ENCODE assay signal across 8 cellular contexts in genomic region chr3:53806182-53807116, GRCh38. TPM values are rescaled to one million over a fixed set of nuclear protein-coding genes. Genes with fewer than 3 reads are reported as not detected.
DNase-seq lines count a peak whose midpoint lies in the region; ATAC-seq, FAIRE-seq and TF ChIP-seq lines count a peak whose summit lies in the region.

No MANE protein-coding gene starts in this region.

- in situ Hi-C loops in HepG2 (cut with HindIII; ENCODE audit: extremely low pct_ligation_motif_present, low pct_unique_long_range_greater_than_20kb): no loop called here

- TF ChIP-seq EP300 in HepG2 (IDR thresholded peaks at IDR 0.05; ENCODE audit: low read depth in 2 of 2, low read length in 2 of 2): no peak
- TF ChIP-seq EP300 in HepG2 (CRISPR knock-in tag; IDR thresholded peaks at IDR 0.05; ENCODE audit: borderline replicate concordance): no peak

- H3K4me3 ChIP-seq in HepG2 (replicated peaks in 1 of 3; ENCODE audit: insufficient read depth in 1 of 3, low read depth in 2 of 3, low read length in 3 of 3): no peak overlapping the region; a peak in 1 of 6 replicates

- FAIRE-seq in H54 (lab: Jason Lieb, UNC): no peak
- no peak for FAIRE-seq in HepG2 (lab: Jason Lieb, UNC)

- H3K4me1 Mint-ChIP-seq in activated naive CD8-positive, alpha-beta T cell treated with anti-CD3 and anti-CD28 coated beads, Interleukin-2, amount 50 U/mL, for 24 hours: no peaks in the 10 kb centered on the region

- H3K27ac ChIP-seq in HepG2 (ENCODE audit: extremely low read length, insufficient read depth, low read length): no peak overlapping the region

- POLR2A ChIA-PET in HepG2 (lab: Yijun Ruan, JAX): interaction anchor here (1.4 to 2.2 kb wide), 3 partner anchors 35 to 85 kb away, joined by 4 to 8 read pairs (median 4); partner anchors contain the start of gene SELENOK

- H3K4me3 Mint-ChIP-seq in activated naive CD8-positive, alpha-beta T cell treated with anti-CD3 and anti-CD28 coated beads, Interleukin-2, amount 50 U/mL, for 24 hours: no peak overlapping the region

- H3K36me3 Mint-ChIP-seq in activated naive CD8-positive, alpha-beta T cell treated with anti-CD3 and anti-CD28 coated beads, Interleukin-2, amount 50 U/mL, for 24 hours (ENCODE audit: low read depth): no peaks in the 10 kb centered on the region

- H4K20me1 ChIP-seq in HepG2 (ENCODE audit: insufficient read depth, low read length): peaks cover 4% of the 10 kb centered on the region; the same call in 1 of the 2 replicates

- no peaks in the 10 kb centered on the region for H3K9me3 ChIP-seq in HepG2 (ENCODE audit: low read length)

- BruUV-seq in HepG2 (replicated peaks; lab: Mats Ljungman, UMichigan): no TSS peak

- DNase-seq in AG08395 (ENCODE audit: low spot score) (peak; percentile 85), H54 (ENCODE audit: insufficient read length, low spot score) (peak; percentile 62), astrocyte of the hippocampus (ENCODE audit: low read depth, low spot score) (peak; percentile 81), HepG2 (ENCODE audit: low spot score) (peak; percentile 23), KG1 (lab: John Stamatoyannopoulos, UW) (no peak), NCI-H1417 (lab: John Stamatoyannopoulos, UW) (no peak), SKM-1 (lab: John Stamatoyannopoulos, UW; ENCODE audit: unreplicated experiment) (no peak)
- DNase-seq in activated naive CD8-positive, alpha-beta T cell treated with anti-CD3 and anti-CD28 coated beads, Interleukin-2, amount 50 U/mL, for 24 hours: no peak

- intact Hi-C loops in HepG2 (cut with micrococcal nuclease; ENCODE audit: unreplicated experiment): loop anchor here (5.0 kb wide), 1 partner anchor 36 kb away; no protein-coding TSS in a partner anchor

- H3K4me2 ChIP-seq in HepG2 (ENCODE audit: low read depth, low read length): peak overlapping the region; percentile 50

- no peaks in the 10 kb centered on the region; a peak in 1 of 5 replicates for H3K27me3 ChIP-seq in HepG2 (ENCODE audit: control insufficient read depth in 1 of 2, insufficient read depth in 2 of 2, low read length in 2 of 2)

- TF ChIP-seq POLR2A in H54 (IDR thresholded peaks at IDR 0.05; ENCODE audit: low read depth, low read length): peak; percentile 7; the same call in 1 of the 2 replicates
- TF ChIP-seq POLR2A in HepG2 (IDR thresholded peaks at IDR 0.05; ENCODE audit: insufficient read depth in 1 of 2, low read depth in 2 of 2, low read length in 2 of 2): no peak

- WGBS in HepG2 (ENCODE audit: low lambda C conversion rate): 65% methylated on average over 7 of the region's 10 CpGs

- peaks cover 5% of the 10 kb centered on the region for H3K27me3 Mint-ChIP-seq in activated naive CD8-positive, alpha-beta T cell treated with anti-CD3 and anti-CD28 coated beads, Interleukin-2, amount 50 U/mL, for 24 hours

- peaks cover 18% of the 10 kb centered on the region for H3K4me1 ChIP-seq in HepG2 (ENCODE audit: insufficient read depth, low read length)

- peak; percentile 26 for ATAC-seq in HepG2
- no peak for ATAC-seq in activated naive CD8-positive, alpha-beta T cell treated with anti-CD3 and anti-CD28 coated beads, Interleukin-2, amount 50 U/mL, for 24 hours

- H3K79me2 ChIP-seq in HepG2 (ENCODE audit: insufficient read depth, low read length): no peaks in the 10 kb centered on the region

- TF ChIP-seq CTCF in HepG2 (CRISPR knock-in tag; IDR thresholded peaks at IDR 0.05): no peak

- H2AFZ ChIP-seq in HepG2 (ENCODE audit: low read length): no peak overlapping the region

- H3K9me3 Mint-ChIP-seq in activated naive CD8-positive, alpha-beta T cell treated with anti-CD3 and anti-CD28 coated beads, Interleukin-2, amount 50 U/mL, for 24 hours: no peaks in the 10 kb centered on the region

- no peak overlapping the region for H3K9ac ChIP-seq in HepG2 (ENCODE audit: insufficient read depth, low read depth, low read length)

- CTCF ChIA-PET in HepG2 (lab: Yijun Ruan, JAX; ENCODE audit: low intra/inter-chr PET ratio, low total read pairs): no interaction called here

- no peak overlapping the region for H3K27ac Mint-ChIP-seq in activated naive CD8-positive, alpha-beta T cell treated with anti-CD3 and anti-CD28 coated beads, Interleukin-2, amount 50 U/mL, for 24 hours

- TF ChIP-seq RAD21 in HepG2 (CRISPR knock-in tag; IDR thresholded peaks at IDR 0.05): no peak

- H3K36me3 ChIP-seq in HepG2 (replicated peaks in 1 of 2; ENCODE audit: control insufficient read depth in 1 of 2, insufficient read depth in 2 of 2, low read length in 2 of 2): no peaks in the 10 kb centered on the region

TF ChIP-seq in HepG2, 621 proteins besides CTCF, POLR2A, EP300 and RAD21 (continues in another document):
- TF ChIP-seq, protein P1, sequence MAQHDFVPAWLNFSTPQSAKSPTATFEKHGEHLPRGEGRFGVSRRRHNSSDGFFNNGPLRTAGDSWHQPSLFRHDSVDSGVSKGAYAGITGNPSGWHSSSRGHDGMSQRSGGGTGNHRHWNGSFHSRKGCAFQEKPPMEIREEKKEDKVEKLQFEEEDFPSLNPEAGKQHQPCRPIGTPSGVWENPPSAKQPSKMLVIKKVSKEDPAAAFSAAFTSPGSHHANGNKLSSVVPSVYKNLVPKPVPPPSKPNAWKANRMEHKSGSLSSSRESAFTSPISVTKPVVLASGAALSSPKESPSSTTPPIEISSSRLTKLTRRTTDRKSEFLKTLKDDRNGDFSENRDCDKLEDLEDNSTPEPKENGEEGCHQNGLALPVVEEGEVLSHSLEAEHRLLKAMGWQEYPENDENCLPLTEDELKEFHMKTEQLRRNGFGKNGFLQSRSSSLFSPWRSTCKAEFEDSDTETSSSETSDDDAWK (CRISPR knock-in tag; IDR thresholded peaks at IDR 0.05): no peak
- TF ChIP-seq HOXA5 (CRISPR knock-in tag; IDR thresholded peaks at IDR 0.05) (no peak), EZH2 (conservative IDR thresholded peaks at IDR 0.05; ENCODE audit: low read depth, low read length) (no peak), ZNF280B (CRISPR knock-in tag; IDR thresholded peaks at IDR 0.05; ENCODE audit: borderline replicate concordance) (no peak)

RNA-seq across cellular contexts. Expression of gene CHDH, which starts 39.8 kb away (rescaled TPM):
- 40.4 and 48.9 TPM in 2 replicates for total RNA-seq in HepG2 (2016; rRNA removed; fragmentation: Illumina TruSeq; extraction: Trizol)
- total RNA-seq in HepG2 (2016; cell fraction: cytosol; rRNA removed; fragmentation: Illumina TruSeq; extraction: Trizol; ENCODE audit: low read depth): 3.3 TPM in 2 replicates
- 41.6 and 47.1 TPM in 2 replicates for total RNA-seq in HepG2 (2016; cell fraction: insoluble cytoplasmic fraction; rRNA removed; fragmentation: Illumina TruSeq; extraction: Trizol)
- total RNA-seq in HepG2 (2016; cell fraction: membrane; rRNA removed; fragmentation: Illumina TruSeq; extraction: Trizol): 15.0 and 16.6 TPM in 2 replicates
- 41.0 and 44.5 TPM in 2 replicates for total RNA-seq in HepG2 (2016; cell fraction: nucleus; rRNA removed; fragmentation: Illumina TruSeq; extraction: Trizol)
- polyA plus RNA-seq in HepG2 (2011; rRNA removed): 28.1 and 42.9 TPM in 2 replicates
- polyA plus RNA-seq in HepG2 (2011; cell fraction: cytosol; rRNA removed): 23.3 and 24.3 TPM in 2 replicates
- polyA plus RNA-seq in HepG2 (2011; cell fraction: nucleus; rRNA removed): 209 and 246 TPM in 2 replicates
- 32.6 and 41.1 TPM in 2 replicates for polyA plus RNA-seq in HepG2 (2012)
- polyA plus RNA-seq in HepG2 (2016; cell fraction: cytosol; fragmentation: Illumina TruSeq; extraction: Trizol; ENCODE audit: low read depth): 2.2 and 2.9 TPM in 2 replicates
- polyA plus RNA-seq in HepG2 (2016; cell fraction: insoluble cytoplasmic fraction; fragmentation: Illumina TruSeq; extraction: Trizol; ENCODE audit: low read depth): 31.8 and 33.2 TPM in 2 replicates
- 7.0 and 8.2 TPM in 2 replicates for polyA plus RNA-seq in HepG2 (2016; cell fraction: membrane; fragmentation: Illumina TruSeq; extraction: Trizol; ENCODE audit: low read depth)
- 89.8 and 92.2 TPM in 2 replicates for polyA plus RNA-seq in HepG2 (2016; cell fraction: nucleus; fragmentation: Illumina TruSeq; extraction: Trizol; ENCODE audit: insufficient read depth, low read depth)
- 3.1 and 28.1 TPM in 2 replicates for polyA minus RNA-seq in HepG2 (2011; rRNA and poly(A)+ RNA removed; ENCODE audit: low replicate concordance)
- polyA minus RNA-seq in HepG2 (2011; cell fraction: cytosol; rRNA and poly(A)+ RNA removed): 11.1 and 12.1 TPM in 2 replicates
- 32.3 and 32.8 TPM in 2 replicates for polyA minus RNA-seq in HepG2 (2011; cell fraction: nucleus; rRNA and poly(A)+ RNA removed)

RNA-seq across cellular contexts. Expression of gene IL17RB, which starts 39.9 kb away (rescaled TPM):
- total RNA-seq in HepG2 (2016; rRNA removed; fragmentation: Illumina TruSeq; extraction: Trizol): 62.7 and 130 TPM in 2 replicates
- total RNA-seq in HepG2 (2016; cell fraction: cytosol; rRNA removed; fragmentation: Illumina TruSeq; extraction: Trizol; ENCODE audit: low read depth): 21.4 and 25.8 TPM in 2 replicates
- total RNA-seq in HepG2 (2016; cell fraction: insoluble cytoplasmic fraction; rRNA removed; fragmentation: Illumina TruSeq; extraction: Trizol): 63.1 and 130 TPM in 2 replicates
- total RNA-seq in HepG2 (2016; cell fraction: membrane; rRNA removed; fragmentation: Illumina TruSeq; extraction: Trizol): 31.0 and 36.3 TPM in 2 replicates
- 189 and 216 TPM in 2 replicates for total RNA-seq in HepG2 (2016; cell fraction: nucleus; rRNA removed; fragmentation: Illumina TruSeq; extraction: Trizol)
- polyA plus RNA-seq in HepG2 (2011; rRNA removed): 190 and 198 TPM in 2 replicates
- polyA plus RNA-seq in HepG2 (2011; cell fraction: cytosol; rRNA removed): 70.3 and 82.3 TPM in 2 replicates
- polyA plus RNA-seq in HepG2 (2011; cell fraction: nucleus; rRNA removed): 671 and 683 TPM in 2 replicates
- 89.0 and 97.8 TPM in 2 replicates for polyA plus RNA-seq in HepG2 (2012)
- polyA plus RNA-seq in HepG2 (2016; cell fraction: cytosol; fragmentation: Illumina TruSeq; extraction: Trizol; ENCODE audit: low read depth): 14.5 and 16.0 TPM in 2 replicates
- 72.6 and 77.1 TPM in 2 replicates for polyA plus RNA-seq in HepG2 (2016; cell fraction: insoluble cytoplasmic fraction; fragmentation: Illumina TruSeq; extraction: Trizol; ENCODE audit: low read depth)
- polyA plus RNA-seq in HepG2 (2016; cell fraction: membrane; fragmentation: Illumina TruSeq; extraction: Trizol; ENCODE audit: low read depth): 22.5 and 23.7 TPM in 2 replicates
- 415 and 421 TPM in 2 replicates for polyA plus RNA-seq in HepG2 (2016; cell fraction: nucleus; fragmentation: Illumina TruSeq; extraction: Trizol; ENCODE audit: insufficient read depth, low read depth)
- 9.5 and 43.2 TPM in 2 replicates for polyA minus RNA-seq in HepG2 (2011; rRNA and poly(A)+ RNA removed; ENCODE audit: low replicate concordance)
- polyA minus RNA-seq in HepG2 (2011; cell fraction: cytosol; rRNA and poly(A)+ RNA removed): 23.4 and 24.0 TPM in 2 replicates
- 94.6 and 106 TPM in 2 replicates for polyA minus RNA-seq in HepG2 (2011; cell fraction: nucleus; rRNA and poly(A)+ RNA removed)

Comparison
In these comparisons a context has a peak if more than half of its experiments do, and no peak if none do; other contexts are left out.
1. DNase-seq: peak in AG08395 (single experiment), H54 (single experiment), astrocyte of the hippocampus (single experiment) and HepG2 (single experiment); none in KG1 (single experiment), NCI-H1417 (0 of 3), activated naive CD8-positive, alpha-beta T cell treated with anti-CD3 and anti-CD28 coated beads, Interleukin-2, amount 50 U/mL, for 24 hours (single experiment) and SKM-1 (single experiment).